27 cellular contexts compared by ENCODE assay signal in the genomic region with DNA sequence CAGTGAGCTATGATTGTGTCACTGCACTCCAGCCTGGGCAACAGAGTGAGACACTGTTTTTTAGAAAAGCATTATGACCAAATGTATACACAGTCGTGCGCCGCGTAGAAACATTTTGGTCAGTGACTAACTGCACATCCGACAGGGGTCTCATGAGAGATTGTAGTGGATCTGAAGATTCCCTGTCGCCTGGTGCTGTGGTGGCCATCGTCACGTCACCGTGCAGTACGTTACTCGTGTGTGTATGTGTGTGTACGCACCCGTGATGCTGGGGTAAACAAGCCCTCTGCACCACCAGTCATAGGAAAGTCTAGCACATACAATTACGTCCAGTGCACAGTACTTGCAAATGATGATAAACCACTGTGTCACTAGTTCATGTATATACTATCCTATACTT.
"Had no signal": no experiment of that assay in that cellular context is flagged by ENCODE, and none has a peak within 500 bp of the region (broad histone marks: within the 10 kb centered on the region; RNA-seq: fewer than 3 reads in every experiment).

No MANE protein-coding gene starts in this region.

- H3K4me3 ChIP-seq: cardiac muscle cell, K562, SJCRH30 had no signal

- DNase-seq: activated CD4-positive, alpha-beta memory T cell treated with anti-CD3 and anti-CD28 coated beads, Interleukin-2, amount 10 ng/mL, durations not matched to agents 7 days and 5 days; activated CD4-positive, alpha-beta T cell treated with anti-CD3 and anti-CD28 coated beads for 36 hours; activated CD4-positive, alpha-beta T cell treated with anti-CD3 and anti-CD28 coated beads, Interleukin-2, amount 50 U/mL, for 1 hour; activated effector memory CD4-positive, alpha-beta T cell treated with anti-CD3 and anti-CD28 coated beads, Interleukin-2, amount 50 U/mL, for 16 hours; activated naive CD4-positive, alpha-beta T cell treated with Interleukin-2 at 50 U/mL for 16 hours; activated T-cell treated with anti-CD3 and anti-CD28 coated beads, Interleukin-2, amount 50 U/mL, for 4 hours; brain microvascular endothelial cell; Karpas-422; MM.1S; NCI-H1105; NCI-H1436; NCI-H1694 treated with DMSO at 0.1 percent for 48 hours; NCI-H2029 treated with DMSO at 0.1 percent for 48 hours; NCI-H510A treated with DMSO at 0.1 percent for 48 hours; NCI-H69; NK-92 treated with Interleukin-12 subunit alpha and Interleukin-12 subunit beta, amount 100 ng/mL, for 24 hours; OCI-M1; Right ventricle myocardium superior; SJCRH30; SK-N-SH; T-helper 1 cell; WERI-Rb-1 had no signal

- FAIRE-seq: K562 had no signal

- ATAC-seq: activated CD4-positive, alpha-beta T cell treated with anti-CD3 and anti-CD28 coated beads for 36 hours; activated naive CD4-positive, alpha-beta T cell treated with anti-CD3 and anti-CD28 coated beads, Interleukin-2, amount 50 U/mL, for 72 hours; activated T-cell treated with anti-CD3 and anti-CD28 coated beads, Interleukin-2, amount 50 U/mL, for 4 hours; K562; Panc1 had no signal

- H3K36me3 ChIP-seq: brain microvascular endothelial cell, cardiac muscle cell, SJCRH30, WERI-Rb-1 had no signal

- H3K4me1 ChIP-seq: SJCRH30 had no signal

- H3K9me3 ChIP-seq: SJCRH30 had no signal

- H3K27ac ChIP-seq: brain microvascular endothelial cell, cardiac muscle cell, RWPE1, SJCRH30, WERI-Rb-1 had no signal

- H3K9ac ChIP-seq: SK-N-SH had no signal
